Comparison of ENCODE assay signal across 8 cellular contexts in genomic region chr16:57999366-57999970, GRCh38. TPM values are rescaled to one million over a fixed set of nuclear protein-coding genes. Genes with fewer than 3 reads are reported as not detected.
DNase-seq lines count a peak whose midpoint lies in the region; ATAC-seq lines count a peak whose summit lies in the region.

No MANE protein-coding gene starts in this region.

- H3K27me3 ChIP-seq in right cardiac atrium (ENCODE audit: control insufficient read depth, insufficient read depth) = no peaks in the 10 kb centered on the region
- no peaks in the 10 kb centered on the region for H3K27me3 ChIP-seq in skeletal muscle tissue (ENCODE audit: control insufficient read depth in 3 of 3, insufficient read depth in 3 of 3, low read length in 3 of 3)

- H3K9me3 Mint-ChIP-seq in activated naive CD4-positive, alpha-beta T cell treated with anti-CD3 and anti-CD28 coated beads for 36 hours = no peaks in the 10 kb centered on the region

- peaks cover 55% of the 10 kb centered on the region for H3K4me1 Mint-ChIP-seq in activated naive CD4-positive, alpha-beta T cell treated with anti-CD3 and anti-CD28 coated beads for 36 hours (ENCODE audit: low read depth)

- DNase-seq in GDM1 (lab: John Stamatoyannopoulos, UW) (peak; percentile 4), M059J (ENCODE audit: low read depth) (peak; percentile 41), right cardiac atrium (no peak), OCI-M2 (lab: John Stamatoyannopoulos, UW; ENCODE audit: unreplicated experiment) (no peak), hippocampal formation (lab: John Stamatoyannopoulos, UW) (no peak)
- peak; percentile 52 for DNase-seq in activated naive CD4-positive, alpha-beta T cell treated with anti-CD3 and anti-CD28 coated beads for 36 hours

- peak overlapping the region; percentile 74 for H3K4me3 Mint-ChIP-seq in activated naive CD4-positive, alpha-beta T cell treated with anti-CD3 and anti-CD28 coated beads for 36 hours

- peak overlapping the region; percentile 6 for H3K27ac ChIP-seq in right cardiac atrium (ENCODE audit: low read length)
- peak overlapping the region; percentile 56 for H3K27ac ChIP-seq in skeletal muscle tissue (ENCODE audit: low read depth, low read length)

- H3K9ac ChIP-seq in skeletal muscle tissue (ENCODE audit: low read depth in 1 of 3, low read length in 3 of 3) = peak overlapping the region; percentile 72 to 91 (median 74)

- intact Hi-C loops in activated naive CD4-positive, alpha-beta T cell treated with anti-CD3 and anti-CD28 coated beads for 36 hours (cut with micrococcal nuclease) = loop anchor here (1.0 kb wide), 2 partner anchors 130 to 733 kb away; partner anchors contain the start of gene CFAP20
- intact Hi-C loops in right cardiac atrium (cut with DNase I) = loop anchor here in 2 of 4 donors (10.0 kb wide), 2 partner anchors 245 to 345 kb away; no protein-coding TSS in a partner anchor

- ATAC-seq in right cardiac atrium (no peak), GM19397 (IDR thresholded peaks at IDR 0.05; ENCODE audit: unreplicated experiment) (no peak)

- no peaks in the 10 kb centered on the region for H3K4me1 ChIP-seq in right cardiac atrium (ENCODE audit: control insufficient read depth, insufficient read depth, low read length)
- H3K4me1 ChIP-seq in skeletal muscle tissue (ENCODE audit: control insufficient read depth in 3 of 3, insufficient read depth in 3 of 3, low read length in 3 of 3) = peaks cover 17 to 37% (median 22%) of the 10 kb centered on the region in 3 donors

- peaks cover 29 to 33% (median 32%) of the 10 kb centered on the region in 3 donors for H3K36me3 ChIP-seq in skeletal muscle tissue (ENCODE audit: control insufficient read depth in 3 of 3, insufficient read depth in 3 of 3, low read length in 3 of 3)

- H3K9me3 ChIP-seq in right cardiac atrium (ENCODE audit: control insufficient read depth, low read length) (no peaks in the 10 kb centered on the region), skeletal muscle tissue (ENCODE audit: control insufficient read depth in 3 of 3, low read length in 3 of 3) (no peaks in the 10 kb centered on the region)

- H3K4me3 ChIP-seq in right cardiac atrium (ENCODE audit: low read length) (peak overlapping the region; percentile 94), skeletal muscle tissue (ENCODE audit: low read length in 3 of 3) (peak overlapping the region; percentile 57 to 73 (median 69))

- H3K27ac Mint-ChIP-seq in activated naive CD4-positive, alpha-beta T cell treated with anti-CD3 and anti-CD28 coated beads for 36 hours = peak overlapping the region; percentile 66

- H3K36me3 Mint-ChIP-seq in activated naive CD4-positive, alpha-beta T cell treated with anti-CD3 and anti-CD28 coated beads for 36 hours (ENCODE audit: low read depth) = peaks cover 3% of the 10 kb centered on the region

- CTCF ChIA-PET in activated naive CD4-positive, alpha-beta T cell treated with anti-CD3 and anti-CD28 coated beads for 36 hours (lab: Charles Lee) = interaction anchor here (0.6 to 3.8 kb wide), 9 partner anchors 11 to 350 kb away, joined by 3 to 30 read pairs (median 3); no protein-coding TSS in a partner anchor

- no peaks in the 10 kb centered on the region for H3K27me3 Mint-ChIP-seq in activated naive CD4-positive, alpha-beta T cell treated with anti-CD3 and anti-CD28 coated beads for 36 hours (ENCODE audit: low read depth)

- 10% methylated on average over 6 of the region's 6 CpGs for WGBS in right cardiac atrium

RNA-seq across cellular contexts. Expression of gene ZNF319, which starts 1.0 kb away (rescaled TPM):
- 4.2 and 4.5 TPM in 2 replicates for total RNA-seq in M059J (2014; rRNA removed; shearing (Covaris generic))
- total RNA-seq in activated naive CD4-positive, alpha-beta T cell treated with anti-CD3 and anti-CD28 coated beads for 36 hours = 1 to 10 TPM; 4.2 to 5.4 TPM
- total RNA-seq in right cardiac atrium (1 to 10 TPM; 5.5 to 9.2 (median 7.9) TPM), skeletal muscle tissue (3.1 TPM)
- polyA plus RNA-seq in right cardiac atrium = 6.3 TPM

RNA-seq across cellular contexts. Expression of gene USB1, which starts 1.7 kb away (rescaled TPM):
- 47.8 and 74.4 TPM in 2 replicates for total RNA-seq in M059J (2014; rRNA removed; shearing (Covaris generic))
- 10 to 100 TPM; 30.6 to 32.3 TPM for total RNA-seq in activated naive CD4-positive, alpha-beta T cell treated with anti-CD3 and anti-CD28 coated beads for 36 hours
- total RNA-seq in right cardiac atrium = 10 to 100 TPM; 24.5 to 35.3 (median 29.3) TPM
- 25.9 TPM for polyA plus RNA-seq in right cardiac atrium
- 2.1 TPM for total RNA-seq in skeletal muscle tissue

RNA-seq across cellular contexts. Expression of gene MMP15, which starts 26.1 kb away (rescaled TPM):
- total RNA-seq in M059J (2014; rRNA removed; shearing (Covaris generic)) = 2.5 and 3.1 TPM in 2 replicates
- under 1 TPM; 0.12 to 0.24 TPM for total RNA-seq in activated naive CD4-positive, alpha-beta T cell treated with anti-CD3 and anti-CD28 coated beads for 36 hours
- total RNA-seq in right cardiac atrium (10 to 100 TPM; 51.2 to 72.6 (median 64.8) TPM), skeletal muscle tissue (15.1 TPM)
- polyA plus RNA-seq in right cardiac atrium = 41.2 TPM

RNA-seq across cellular contexts. Expression of gene CNGB1, which starts 28.5 kb away (rescaled TPM):
- not detected in 2 replicates for total RNA-seq in M059J (2014; rRNA removed; shearing (Covaris generic))
- total RNA-seq in activated naive CD4-positive, alpha-beta T cell treated with anti-CD3 and anti-CD28 coated beads for 36 hours = not detected
- total RNA-seq in right cardiac atrium (not detected), skeletal muscle tissue (not detected)
- polyA plus RNA-seq in right cardiac atrium = not detected

Comparison
In these comparisons a context has a peak if more than half of its experiments do, and no peak if none do; other contexts are left out.
1. DNase-seq: peak in GDM1 (single experiment), M059J (single experiment) and activated naive CD4-positive, alpha-beta T cell treated with anti-CD3 and anti-CD28 coated beads for 36 hours (single experiment); none in right cardiac atrium (0 of 3), OCI-M2 (single experiment) and hippocampal formation (0 of 2).